Comparison of ENCODE assay signal across 11 cellular contexts in the genomic region with DNA sequence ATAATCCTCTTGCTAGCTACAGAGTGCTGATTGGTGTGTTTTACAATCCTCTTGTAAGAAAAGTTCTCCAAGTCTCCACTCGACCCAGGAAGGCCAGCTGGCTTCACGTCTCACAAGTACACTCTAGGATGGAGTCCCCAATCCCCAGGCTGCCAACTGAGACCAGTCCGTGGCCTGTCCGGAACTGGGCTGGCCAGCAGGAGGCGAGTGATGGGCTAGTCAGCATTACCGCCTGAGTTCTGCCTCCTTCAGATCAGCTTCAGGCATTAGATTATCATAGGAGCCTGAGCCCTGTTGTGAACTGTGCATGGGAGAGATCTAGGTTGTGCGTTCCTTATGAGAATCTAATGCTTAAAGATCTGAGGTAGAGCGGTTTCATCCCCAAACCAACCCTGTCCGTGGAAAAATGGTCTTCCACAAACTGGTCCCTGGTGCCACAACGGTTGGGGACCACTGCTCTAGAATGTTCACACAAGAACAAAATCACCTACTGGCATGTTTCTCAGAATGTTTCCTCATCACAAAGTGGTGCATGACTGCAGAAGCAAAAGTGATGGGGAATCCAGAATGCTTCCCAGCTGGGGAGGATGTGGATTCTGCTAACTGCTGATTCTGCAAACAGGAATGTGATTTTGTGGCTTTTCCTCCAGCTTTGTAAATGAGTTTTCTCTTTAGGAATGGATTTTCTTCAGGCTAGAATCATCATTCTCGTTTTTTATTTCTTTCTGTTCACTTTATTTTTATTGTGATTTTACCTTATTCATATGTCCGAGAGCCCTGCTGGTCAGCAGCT. TPM values are rescaled to one million over a fixed set of nuclear protein-coding genes. Genes with fewer than 3 reads are reported as not detected.
A peak's percentile ranks its signal among the peaks of the same experiment; 100 is the strongest.
DNase-seq lines count a peak whose midpoint lies in the region; ATAC-seq and TF ChIP-seq lines count a peak whose summit lies in the region.
"Had no signal": no experiment of that assay in that cellular context is flagged by ENCODE, and none has a peak within 500 bp of the region (broad histone marks: within the 10 kb centered on the region; RNA-seq: fewer than 3 reads in every experiment).

No MANE protein-coding gene starts in this region.

- ATAC-seq in GM21717 (IDR thresholded peaks at IDR 0.05; ENCODE audit: unreplicated experiment) = no peak

- POLR2A ChIA-PET in activated CD4-positive, alpha-beta T cell treated with anti-CD3 and anti-CD28 coated beads, Interleukin-2, amount 10 ng/mL, durations not matched to agents 7 days and 5 days (lab: Charles Lee) = no interaction called here

- H3K9me3 Mint-ChIP-seq in activated CD4-positive, alpha-beta T cell treated with anti-CD3 and anti-CD28 coated beads, Interleukin-2, amount 10 ng/mL, durations not matched to agents 7 days and 5 days = peaks cover 15% of the 10 kb centered on the region
- H3K9me3 Mint-ChIP-seq in endothelial cell (ENCODE audit: unreplicated experiment) = no peaks in the 10 kb centered on the region

- CTCF ChIA-PET in activated CD4-positive, alpha-beta T cell treated with anti-CD3 and anti-CD28 coated beads, Interleukin-2, amount 10 ng/mL, durations not matched to agents 7 days and 5 days (lab: Charles Lee) = interaction anchor here (0.5 to 1.4 kb wide), 4 partner anchors 10 to 44 kb away, joined by 3 to 5 read pairs (median 3); no protein-coding TSS in a partner anchor

- peak overlapping the region; percentile 69 for H3K4me2 ChIP-seq in skeletal muscle satellite cell (ENCODE audit: low read length)

- H3K4me1 ChIP-seq in SJSA1 (replicated peaks) (peaks cover 51% of the 10 kb centered on the region), skeletal muscle satellite cell (ENCODE audit: control insufficient read depth, insufficient read depth, low read length) (peaks cover 81% of the 10 kb centered on the region)

- H3K9ac ChIP-seq in skeletal muscle satellite cell (ENCODE audit: low read depth, low read length) = peak overlapping the region; percentile 84

- H3K4me3 ChIP-seq in SJSA1 = no peak overlapping the region
- H3K4me3 ChIP-seq in skeletal muscle satellite cell (ENCODE audit: low read length) = peak overlapping the region; percentile 38
- H3K4me3 ChIP-seq: tibial nerve had no signal

- H3K4me3 Mint-ChIP-seq in activated CD4-positive, alpha-beta T cell treated with anti-CD3 and anti-CD28 coated beads, Interleukin-2, amount 10 ng/mL, durations not matched to agents 7 days and 5 days = no peak overlapping the region
- peak overlapping the region; percentile 75 for H3K4me3 Mint-ChIP-seq in endothelial cell (ENCODE audit: unreplicated experiment)
- H3K4me3 Mint-ChIP-seq: B cell had no signal

- TF ChIP-seq CTCF in endothelial cell (IDR thresholded peaks at IDR 0.05; ENCODE audit: unreplicated experiment) = no peak

- peaks cover 24% of the 10 kb centered on the region for H3K36me3 ChIP-seq in SJSA1
- H3K36me3 ChIP-seq in skeletal muscle satellite cell (ENCODE audit: insufficient read depth, low read length) = peaks cover 6% of the 10 kb centered on the region
- H3K36me3 ChIP-seq: tibial nerve had no signal

- H3K27me3 ChIP-seq in SJSA1 (replicated peaks) (no peaks in the 10 kb centered on the region), skeletal muscle satellite cell (ENCODE audit: control insufficient read depth, insufficient read depth, low read length) (no peaks in the 10 kb centered on the region)
- H3K27me3 ChIP-seq: tibial nerve had no signal

- H3K9me3 ChIP-seq in SJSA1 (replicated peaks) (no peaks in the 10 kb centered on the region), skeletal muscle satellite cell (replicated peaks; ENCODE audit: low read length) (no peaks in the 10 kb centered on the region)
- H3K9me3 ChIP-seq: tibial nerve had no signal

- peaks cover 65% of the 10 kb centered on the region for H3K4me1 Mint-ChIP-seq in activated CD4-positive, alpha-beta T cell treated with anti-CD3 and anti-CD28 coated beads, Interleukin-2, amount 10 ng/mL, durations not matched to agents 7 days and 5 days
- H3K4me1 Mint-ChIP-seq in endothelial cell (ENCODE audit: unreplicated experiment) = peaks cover 36% of the 10 kb centered on the region

- no peak for DNase-seq in activated CD4-positive, alpha-beta T cell treated with anti-CD3 and anti-CD28 coated beads, Interleukin-2, amount 10 ng/mL, durations not matched to agents 7 days and 5 days
- no peak for DNase-seq in activated CD4-positive, alpha-beta T cell treated with anti-CD3 and anti-CD28 coated beads, Interleukin-2, amount 50 U/mL, for 1 hour
- DNase-seq in SJSA1 (ENCODE audit: low read depth in 1 of 2, low spot score in 2 of 2) (peak in 1 of 2 experiments; percentile 56), endothelial cell (ENCODE audit: low spot score) (no peak), cerebellar nuclear complex (lab: John Stamatoyannopoulos, UW) (no peak)
- DNase-seq in stimulated activated CD4-positive, alpha-beta T cell treated with anti-CD3 and anti-CD28 coated beads, Interleukin-2, amount 100 ng/mL, for 48 hours = no peak
- DNase-seq: NCI-H1930 had no signal

- peaks cover 19% of the 10 kb centered on the region for H3K36me3 Mint-ChIP-seq in activated CD4-positive, alpha-beta T cell treated with anti-CD3 and anti-CD28 coated beads, Interleukin-2, amount 10 ng/mL, durations not matched to agents 7 days and 5 days (ENCODE audit: low read depth)
- peaks cover 21% of the 10 kb centered on the region for H3K36me3 Mint-ChIP-seq in endothelial cell (ENCODE audit: low read depth, unreplicated experiment)

- peaks cover 43% of the 10 kb centered on the region for H3K27me3 Mint-ChIP-seq in activated CD4-positive, alpha-beta T cell treated with anti-CD3 and anti-CD28 coated beads, Interleukin-2, amount 10 ng/mL, durations not matched to agents 7 days and 5 days
- H3K27me3 Mint-ChIP-seq in endothelial cell (ENCODE audit: unreplicated experiment) = peaks cover 4% of the 10 kb centered on the region
- H3K27me3 Mint-ChIP-seq: B cell had no signal

- peak overlapping the region; percentile 62 for H3K27ac ChIP-seq in SJSA1
- H3K27ac ChIP-seq: tibial nerve had no signal

- H3K27ac Mint-ChIP-seq in activated CD4-positive, alpha-beta T cell treated with anti-CD3 and anti-CD28 coated beads, Interleukin-2, amount 10 ng/mL, durations not matched to agents 7 days and 5 days = peak overlapping the region; percentile 75
- H3K27ac Mint-ChIP-seq in endothelial cell (ENCODE audit: unreplicated experiment) = no peak overlapping the region
- H3K27ac Mint-ChIP-seq: B cell had no signal

RNA-seq across cellular contexts. Expression of a gene that starts 40.9 kb away (rescaled TPM):
- 10 to 100 TPM; 23.4 to 24.5 TPM for total RNA-seq in activated CD4-positive, alpha-beta T cell treated with anti-CD3 and anti-CD28 coated beads, Interleukin-2, amount 10 ng/mL, durations not matched to agents 7 days and 5 days
- total RNA-seq in SJSA1 (2014; rRNA removed; shearing (Covaris generic)) = 255 and 283 TPM in 2 replicates
- 331 TPM for total RNA-seq in endothelial cell (ENCODE audit: unreplicated experiment)
- total RNA-seq in skeletal muscle satellite cell (2012; rRNA removed) = 107 and 109 TPM in 2 replicates

Comparison
In these comparisons a context has a peak if more than half of its experiments do, and no peak if none do; other contexts are left out.
1. RNA of a gene that starts 40.9 kb away (total RNA-seq): 331 TPM in endothelial cell (single experiment) and 255 to 283 TPM in SJSA1; 23.4 to 24.5 TPM in activated CD4-positive, alpha-beta T cell treated with anti-CD3 and anti-CD28 coated beads, Interleukin-2, amount 10 ng/mL, durations not matched to agents 7 days and 5 days; every median in the first group is over 10 times any median in the second.